In the genomic region with DNA sequence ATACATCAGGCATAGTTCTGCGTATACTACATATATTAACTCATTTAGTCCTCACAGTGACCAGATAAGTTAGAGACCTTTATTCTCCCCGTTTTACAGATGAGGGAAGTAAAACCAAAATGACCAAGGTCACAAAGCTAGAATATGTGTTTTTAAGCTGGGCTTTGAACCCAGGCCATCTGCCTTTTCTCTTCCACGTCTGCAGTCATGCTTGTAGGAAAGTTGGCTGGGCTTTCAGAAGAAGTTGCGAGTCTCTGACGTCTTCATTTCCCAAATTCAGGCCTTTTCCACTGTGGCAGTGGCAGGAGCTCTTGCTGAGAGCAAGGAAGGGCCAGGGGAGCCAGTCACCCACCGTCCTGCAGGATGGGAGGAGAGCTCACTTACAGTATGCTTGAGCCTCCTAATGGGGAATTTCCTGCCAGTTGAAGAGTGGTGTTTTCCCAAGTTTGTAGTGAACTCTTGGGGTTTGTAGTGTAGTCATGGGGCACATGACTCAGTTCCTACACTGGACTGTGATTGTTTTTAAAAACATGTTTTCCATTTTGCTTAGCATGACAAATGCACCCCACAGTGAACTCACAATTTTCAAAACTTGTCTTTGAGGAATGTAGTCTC, we compare ENCODE assay signal across 9 cellular contexts. TPM values are rescaled to one million over a fixed set of nuclear protein-coding genes. Genes with fewer than 3 reads are reported as not detected.
DNase-seq lines count a peak whose midpoint lies in the region; ATAC-seq and TF ChIP-seq lines count a peak whose summit lies in the region.
"Had no signal": no experiment of that assay in that cellular context is flagged by ENCODE, and none has a peak within 500 bp of the region (broad histone marks: within the 10 kb centered on the region; RNA-seq: fewer than 3 reads in every experiment).

No MANE protein-coding gene starts in this region.

- H3K4me1 ChIP-seq in Peyer's patch = peaks cover 0 to 34% (median 0%) of the 10 kb centered on the region in 4 donors

- TF ChIP-seq POLR2A in Peyer's patch (IDR thresholded peaks at IDR 0.05) = no peak

- no peak for TF ChIP-seq CTCF in Peyer's patch (IDR thresholded peaks at IDR 0.05)
- TF ChIP-seq CTCF in natural killer cell (IDR thresholded peaks at IDR 0.05) = no peak

- no peaks in the 10 kb centered on the region for H3K36me3 Mint-ChIP-seq in natural killer cell

- peaks cover 34 to 35% of the 10 kb centered on the region in 2 donors for H3K4me1 Mint-ChIP-seq in natural killer cell

- peak overlapping the region; percentile 19 to 56 (median 34) for H3K27ac ChIP-seq in Peyer's patch
- H3K27ac ChIP-seq in epithelial cell of prostate = peak overlapping the region; percentile 16

- DNase-seq in ELR (ENCODE audit: low read depth) (peak; percentile 95), Peyer's patch (peak in 1 of 3 donors; percentile 58), epithelial cell of prostate (ENCODE audit: low read depth, low spot score) (peak; percentile 40), natural killer cell (no peak)

- peak in 2 of 3 donors; percentile 75 to 78 for ATAC-seq in natural killer cell
- no peak for ATAC-seq in HG02759 (IDR thresholded peaks at IDR 0.05; ENCODE audit: unreplicated experiment)
- ATAC-seq in GM21423 (IDR thresholded peaks at IDR 0.05; ENCODE audit: unreplicated experiment) = no peak
- no peak for ATAC-seq in HG03097 (IDR thresholded peaks at IDR 0.05; ENCODE audit: low FRiP score, unreplicated experiment)
- no peak for ATAC-seq in GM18867 (IDR thresholded peaks at IDR 0.05; ENCODE audit: unreplicated experiment)

- no peak overlapping the region for H3K4me3 ChIP-seq in Peyer's patch

- H3K27me3 ChIP-seq in Peyer's patch = no peaks in the 10 kb centered on the region

- H3K27ac Mint-ChIP-seq in natural killer cell = peak overlapping the region; percentile 77 to 80

- H3K9me3 Mint-ChIP-seq in natural killer cell = no peaks in the 10 kb centered on the region
- H3K9me3 Mint-ChIP-seq: neural crest cell had no signal

- no peaks in the 10 kb centered on the region for H3K9me3 ChIP-seq in Peyer's patch

- peaks cover 0 to 34% (median 0%) of the 10 kb centered on the region in 3 donors for H3K36me3 ChIP-seq in Peyer's patch

- H3K4me3 Mint-ChIP-seq in natural killer cell = no peak overlapping the region
- H3K4me3 Mint-ChIP-seq: neural crest cell had no signal

- intact Hi-C loops in natural killer cell (cut with micrococcal nuclease) = no loop called here

- no peaks in the 10 kb centered on the region for H3K27me3 Mint-ChIP-seq in natural killer cell (ENCODE audit: low read depth in 2 of 2)

RNA-seq across cellular contexts. Expression of gene CYP17A1, which starts 34.2 kb away (rescaled TPM):
- total RNA-seq in Peyer's patch (not detected), natural killer cell (not detected)
- total RNA-seq: neural crest cell had no signal

RNA-seq across cellular contexts. Expression of gene BORCS7, which starts 51.0 kb away (rescaled TPM):
- total RNA-seq in Peyer's patch (10 to 100 TPM; 19.6 to 51.2 (median 37.1) TPM), natural killer cell (10 to 100 TPM in 2 of 3 donors, 1 to 10 TPM in 1; 9.7 to 18.9 (median 15.4) TPM)

RNA-seq across cellular contexts. Expression of gene WBP1L, which starts 59.3 kb away (rescaled TPM):
- 10 to 100 TPM; 38.0 to 78.3 (median 65.8) TPM for total RNA-seq in Peyer's patch
- 10 to 100 TPM; 34.6 to 48.4 (median 47.9) TPM for total RNA-seq in natural killer cell

Comparison
In these comparisons a context has a peak if more than half of its experiments do, and no peak if none do; other contexts are left out.
1. ATAC-seq: peak in natural killer cell (2 of 3); none in HG02759 (single experiment), GM21423 (single experiment), HG03097 (single experiment) and GM18867 (single experiment).